8 cellular contexts compared by ENCODE assay signal in genomic region chr4:176319237-176319703, GRCh38. TPM values are rescaled to one million over a fixed set of nuclear protein-coding genes. Genes with fewer than 3 reads are reported as not detected.
DNase-seq lines count a peak whose midpoint lies in the region; ATAC-seq and TF ChIP-seq lines count a peak whose summit lies in the region.

No MANE protein-coding gene starts in this region.

- H3K4me3 ChIP-seq in lung (peak overlapping the region; percentile 49), vagina (peak overlapping the region; percentile 49 to 72)

- DNase-seq in Right ventricle myocardium inferior (ENCODE audit: missing footprints), result no peak
- no peak for DNase-seq in cardiac septum (ENCODE audit: low spot score)
- no peak for DNase-seq in MCF 10A (ENCODE audit: unreplicated experiment)
- no peak for DNase-seq in lung (ENCODE audit: low spot score)
- DNase-seq in vagina (ENCODE audit: extremely low spot score in 2 of 2), result peak in 1 of 2 donors; percentile 90

- H3K27ac ChIP-seq in lung (ENCODE audit: low read depth in 1 of 2, low read length in 1 of 2), result peak overlapping the region; percentile 82 to 94
- H3K27ac ChIP-seq in vagina, result peak overlapping the region; percentile 75

- H3K4me3 Mint-ChIP-seq in MCF 10A (ENCODE audit: unreplicated experiment), result peak overlapping the region; percentile 76

- no peaks in the 10 kb centered on the region for H3K27me3 ChIP-seq in lung (ENCODE audit: control insufficient read depth, insufficient read depth)
- no peaks in the 10 kb centered on the region for H3K27me3 ChIP-seq in vagina

- H3K9me3 ChIP-seq in lung (ENCODE audit: control insufficient read depth in 2 of 2, insufficient read depth in 1 of 2, low read length in 1 of 2) (no peaks in the 10 kb centered on the region), vagina (no peaks in the 10 kb centered on the region)

- TF ChIP-seq POLR2A in vagina (IDR thresholded peaks at IDR 0.05), result no peak

- CTCF ChIA-PET in MCF 10A (lab: Yijun Ruan, JAX), result interaction anchor here (0.5 kb wide), 1 partner anchor 283 kb away, joined by 3 read pairs; no protein-coding TSS in a partner anchor

- no peaks in the 10 kb centered on the region for H3K9me3 Mint-ChIP-seq in MCF 10A (ENCODE audit: unreplicated experiment)

- ATAC-seq in Right ventricle myocardium inferior, result peak; percentile 12
- no peak for ATAC-seq in lung (ENCODE audit: insufficient read depth, low FRiP score)
- no peak for ATAC-seq in GM19023 (IDR thresholded peaks at IDR 0.05; ENCODE audit: unreplicated experiment)
- ATAC-seq in GM21360 (IDR thresholded peaks at IDR 0.05; ENCODE audit: unreplicated experiment), result no peak
- ATAC-seq in HG03196 (IDR thresholded peaks at IDR 0.05; ENCODE audit: unreplicated experiment), result no peak

- POLR2A ChIA-PET in MCF 10A (lab: Yijun Ruan, JAX), result interaction anchor here (0.6 to 1.6 kb wide), 8 partner anchors 13 to 122 kb away, joined by 3 to 14 read pairs (median 4); no protein-coding TSS in a partner anchor

- peaks cover 2% of the 10 kb centered on the region for H3K4me1 Mint-ChIP-seq in MCF 10A (ENCODE audit: insufficient read depth, unreplicated experiment)

- H3K27ac Mint-ChIP-seq in MCF 10A (ENCODE audit: low read depth, unreplicated experiment), result peak overlapping the region; percentile 74

- H3K4me1 ChIP-seq in lung (ENCODE audit: control insufficient read depth in 2 of 2, insufficient read depth in 2 of 2, low read length in 2 of 2), result peaks cover 0 to 3% of the 10 kb centered on the region in 2 donors
- H3K4me1 ChIP-seq in vagina, result peaks cover 31% of the 10 kb centered on the region

- no TSS peak for BruUV-seq in MCF 10A (replicated peaks; lab: Mats Ljungman, UMichigan)

- intact Hi-C loops in Right ventricle myocardium inferior (cut with DNase I), result loop anchor here (2.0 kb wide), 1 partner anchor 124 kb away; the partner anchor contains the start of gene SPATA4
- intact Hi-C loops in cardiac septum (cut with DNase I), result no loop called here
- intact Hi-C loops in MCF 10A (cut with micrococcal nuclease), result no loop called here
- intact Hi-C loops in vagina (cut with DNase I), result no loop called here

- H3K36me3 ChIP-seq in lung (ENCODE audit: control insufficient read depth in 2 of 2, insufficient read depth in 2 of 2, low read length in 2 of 2), result peaks cover 0 to under 1% of the 10 kb centered on the region in 2 donors
- no peaks in the 10 kb centered on the region for H3K36me3 ChIP-seq in vagina

- no peaks in the 10 kb centered on the region for H3K27me3 Mint-ChIP-seq in MCF 10A (ENCODE audit: insufficient read depth, unreplicated experiment)

- WGBS in lung, 2 donors, result 0 to 1% methylated on average over 11 of the region's 11 CpGs

- TF ChIP-seq CTCF in MCF 10A (IDR thresholded peaks at IDR 0.05; ENCODE audit: unreplicated experiment) (no peak), lung (IDR thresholded peaks at IDR 0.05; ENCODE audit: control extremely low read depth, extremely low read depth) (no peak), vagina (IDR thresholded peaks at IDR 0.05) (no peak)

- H3K36me3 Mint-ChIP-seq in MCF 10A (ENCODE audit: insufficient read depth, unreplicated experiment), result no peaks in the 10 kb centered on the region

RNA-seq across cellular contexts. Expression of gene SPCS3, which starts 0.5 kb away (rescaled TPM):
- total RNA-seq in Right ventricle myocardium inferior (87.9 TPM), cardiac septum (115 TPM), MCF 10A (2022) (126 and 169 TPM in 2 replicates), lung (100 to 1,000 TPM; 104 to 170 TPM), vagina (60.2 TPM)
- polyA plus RNA-seq in lung, result 10 to 100 TPM; 39.4 to 67.5 TPM

RNA-seq across cellular contexts. Expression of gene ASB5, which starts 50.2 kb away (rescaled TPM):
- 2.7 TPM for total RNA-seq in Right ventricle myocardium inferior
- 3.8 TPM for total RNA-seq in cardiac septum
- not detected in 2 replicates for total RNA-seq in MCF 10A (2022)
- total RNA-seq in lung, result under 1 TPM; 0.31 to 0.40 TPM
- polyA plus RNA-seq in lung, result under 1 TPM in 1 of 2 donors, not detected in 1; 0.08 TPM
- total RNA-seq in vagina, result 5.9 TPM
